Comparison of ENCODE assay signal across 14 cellular contexts in the genomic region with DNA sequence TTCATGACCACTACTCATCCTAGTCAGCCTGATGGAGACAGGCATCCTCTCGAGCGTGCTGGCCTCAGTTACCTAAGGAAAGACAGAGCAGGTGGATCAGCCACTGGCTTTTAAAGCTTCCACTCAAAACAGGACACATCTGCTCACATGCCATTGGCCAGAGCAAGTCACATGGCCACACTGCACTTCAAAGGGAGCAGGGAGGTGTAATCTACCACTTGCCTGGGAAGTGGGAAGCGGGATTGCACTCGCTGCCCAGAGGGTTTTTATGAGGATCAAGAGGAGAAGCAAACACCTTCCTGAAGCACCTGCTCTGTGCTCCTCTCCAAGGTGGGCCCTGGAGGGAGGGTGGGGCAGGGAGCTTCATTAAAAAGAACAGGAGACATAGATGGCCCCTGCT.
A peak's percentile ranks its signal among the peaks of the same experiment; 100 is the strongest.
DNase-seq lines count a peak whose midpoint lies in the region; ATAC-seq lines count a peak whose summit lies in the region.
"Had no signal": no experiment of that assay in that cellular context is flagged by ENCODE, and none has a peak within 500 bp of the region (broad histone marks: within the 10 kb centered on the region; RNA-seq: fewer than 3 reads in every experiment).

No MANE protein-coding gene starts in this region.

- H3K4me3 Mint-ChIP-seq in activated naive CD4-positive, alpha-beta T cell treated with anti-CD3 and anti-CD28 coated beads for 36 hours: no peak overlapping the region
- H3K4me3 Mint-ChIP-seq in activated T-cell treated with anti-CD3 and anti-CD28 coated beads, Interleukin-2, amount 50 U/mL, for 24 hours: no peak overlapping the region
- H3K4me3 Mint-ChIP-seq: CD4-positive, CD25-positive, alpha-beta regulatory T cell; T-cell had no signal

- H3K9me3 Mint-ChIP-seq in activated naive CD4-positive, alpha-beta T cell treated with anti-CD3 and anti-CD28 coated beads for 36 hours: peaks cover 7% of the 10 kb centered on the region
- peaks cover 19% of the 10 kb centered on the region for H3K9me3 Mint-ChIP-seq in activated T-cell treated with anti-CD3 and anti-CD28 coated beads, Interleukin-2, amount 50 U/mL, for 24 hours

- peaks cover 42% of the 10 kb centered on the region for H3K27me3 Mint-ChIP-seq in activated naive CD4-positive, alpha-beta T cell treated with anti-CD3 and anti-CD28 coated beads for 36 hours (ENCODE audit: low read depth)
- H3K27me3 Mint-ChIP-seq in activated T-cell treated with anti-CD3 and anti-CD28 coated beads, Interleukin-2, amount 50 U/mL, for 24 hours: peaks cover 79% of the 10 kb centered on the region

- ATAC-seq in GM21619 (IDR thresholded peaks at IDR 0.05; ENCODE audit: unreplicated experiment): no peak
- ATAC-seq: T-cell had no signal

- CTCF ChIA-PET in activated naive CD4-positive, alpha-beta T cell treated with anti-CD3 and anti-CD28 coated beads for 36 hours (lab: Charles Lee): no interaction called here

- H3K36me3 Mint-ChIP-seq in activated naive CD4-positive, alpha-beta T cell treated with anti-CD3 and anti-CD28 coated beads for 36 hours (ENCODE audit: low read depth): no peaks in the 10 kb centered on the region
- no peaks in the 10 kb centered on the region for H3K36me3 Mint-ChIP-seq in activated T-cell treated with anti-CD3 and anti-CD28 coated beads, Interleukin-2, amount 50 U/mL, for 24 hours (ENCODE audit: low read depth)
- H3K36me3 Mint-ChIP-seq: CD4-positive, CD25-positive, alpha-beta regulatory T cell; T-cell had no signal

- peak; percentile 1 for DNase-seq in NCI-H510A treated with DMSO at 0.1 percent for 48 hours (lab: John Stamatoyannopoulos, UW)
- DNase-seq in NCI-H510A (lab: John Stamatoyannopoulos, UW): no peak
- DNase-seq in NCI-H187 (lab: John Stamatoyannopoulos, UW): peak; percentile 27 to 65
- DNase-seq in SHP77 (lab: John Stamatoyannopoulos, UW): peak; percentile 12 to 52
- peak; percentile 45 for DNase-seq in left kidney (ENCODE audit: low read depth, low spot score)
- no peak for DNase-seq in activated naive CD4-positive, alpha-beta T cell treated with anti-CD3 and anti-CD28 coated beads for 36 hours
- DNase-seq in activated T-cell treated with anti-CD3 and anti-CD28 coated beads, Interleukin-2, amount 50 U/mL, for 24 hours: no peak
- DNase-seq: CD4-positive, CD25-positive, alpha-beta regulatory T cell; KBM-7; NCI-H1048; NCI-H1930; T-cell; T1000 had no signal

- H3K4me1 Mint-ChIP-seq in activated naive CD4-positive, alpha-beta T cell treated with anti-CD3 and anti-CD28 coated beads for 36 hours (ENCODE audit: low read depth): no peaks in the 10 kb centered on the region
- no peaks in the 10 kb centered on the region for H3K4me1 Mint-ChIP-seq in activated T-cell treated with anti-CD3 and anti-CD28 coated beads, Interleukin-2, amount 50 U/mL, for 24 hours (ENCODE audit: low read depth)
- H3K4me1 Mint-ChIP-seq: CD4-positive, CD25-positive, alpha-beta regulatory T cell; T-cell had no signal

- H3K27ac Mint-ChIP-seq in activated naive CD4-positive, alpha-beta T cell treated with anti-CD3 and anti-CD28 coated beads for 36 hours: no peak overlapping the region
- no peak overlapping the region for H3K27ac Mint-ChIP-seq in activated T-cell treated with anti-CD3 and anti-CD28 coated beads, Interleukin-2, amount 50 U/mL, for 24 hours
- H3K27ac Mint-ChIP-seq: CD4-positive, CD25-positive, alpha-beta regulatory T cell; T-cell had no signal

- intact Hi-C loops in activated naive CD4-positive, alpha-beta T cell treated with anti-CD3 and anti-CD28 coated beads for 36 hours (cut with micrococcal nuclease): no loop called here

Comparison
In these comparisons a context has a peak if more than half of its experiments do, and no peak if none do; other contexts are left out.
1. DNase-seq: peak in NCI-H510A treated with DMSO at 0.1 percent for 48 hours (single experiment), NCI-H187 (2 of 2), SHP77 (2 of 2) and left kidney (single experiment); none in NCI-H510A (single experiment), activated naive CD4-positive, alpha-beta T cell treated with anti-CD3 and anti-CD28 coated beads for 36 hours (single experiment) and activated T-cell treated with anti-CD3 and anti-CD28 coated beads, Interleukin-2, amount 50 U/mL, for 24 hours (single experiment).